Comparison of ENCODE assay signal across 9 cellular contexts in the genomic region with DNA sequence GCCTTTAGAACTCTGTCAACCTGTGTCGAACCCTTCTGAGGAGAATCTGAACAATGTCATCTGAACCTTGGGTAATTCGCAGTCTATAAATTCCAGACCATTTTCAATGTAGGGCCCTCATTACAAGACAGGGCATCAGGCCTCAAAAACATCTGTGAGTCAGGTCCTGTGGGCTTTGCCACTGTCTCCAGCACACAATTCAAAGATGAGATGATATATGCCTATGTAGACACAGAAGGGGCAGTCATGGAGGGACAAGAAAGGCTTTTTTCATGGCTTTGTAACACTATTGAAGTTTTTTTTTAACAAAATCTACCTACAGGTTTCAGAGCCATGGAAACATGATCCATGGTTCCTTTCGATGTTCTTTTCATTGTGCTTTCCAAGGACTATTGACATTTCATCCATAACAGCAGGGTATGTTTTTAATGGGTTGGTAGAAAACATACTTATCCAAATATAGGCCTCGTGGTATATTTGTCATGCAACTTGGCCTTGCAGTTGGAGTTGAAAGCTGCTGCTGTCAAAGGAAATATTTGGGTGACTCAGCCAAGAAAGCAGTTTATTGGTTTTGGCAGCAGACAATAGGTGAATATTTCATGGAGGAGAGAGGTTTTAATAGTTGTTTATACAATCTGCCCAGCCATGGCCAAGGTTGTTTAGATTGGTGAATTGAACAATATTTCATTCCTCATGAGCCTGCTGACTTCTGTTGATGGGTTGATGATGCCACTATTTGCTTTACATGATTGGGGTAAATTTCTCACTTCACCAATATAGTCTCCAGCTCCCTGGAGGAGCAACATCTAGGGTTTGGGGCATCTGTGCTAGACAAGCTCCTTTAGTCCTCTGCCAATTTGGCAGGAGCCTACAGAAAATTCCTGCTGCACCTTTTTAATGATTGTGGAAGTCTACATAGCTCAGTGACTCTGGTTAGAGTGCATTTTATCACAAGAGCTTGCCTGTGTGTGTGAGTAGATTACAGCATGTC.
DNase-seq lines count a peak whose midpoint lies in the region; ATAC-seq and TF ChIP-seq lines count a peak whose summit lies in the region.
"Had no signal": no experiment of that assay in that cellular context is flagged by ENCODE, and none has a peak within 500 bp of the region (broad histone marks: within the 10 kb centered on the region; RNA-seq: fewer than 3 reads in every experiment).

No MANE protein-coding gene starts in this region.

- H3K27ac ChIP-seq in HEK293 (ENCODE audit: extremely low read depth, low read depth, low read length) (peak overlapping the region; percentile 88), RWPE2 (ENCODE audit: poor library complexity, severe bottlenecking) (peak overlapping the region; percentile 52)
- H3K27ac ChIP-seq: cardiac muscle cell had no signal

- POLR2A ChIA-PET in HEK293 (lab: Yijun Ruan, JAX), result interaction anchor here (0.6 kb wide), 1 partner anchor 1122 kb away, joined by 3 read pairs; no protein-coding TSS in a partner anchor

- H3K4me1 ChIP-seq in HEK293 (ENCODE audit: control insufficient read depth, insufficient read depth, low read length) (peaks cover 16% of the 10 kb centered on the region), RWPE2 (ENCODE audit: insufficient read depth, poor library complexity, severe bottlenecking) (peaks cover 23% of the 10 kb centered on the region)

- H3K4me3 ChIP-seq in HEK293 (ENCODE audit: low read depth, low read length) (no peak overlapping the region), RWPE2 (ENCODE audit: severe bottlenecking) (no peak overlapping the region), fibroblast of villous mesenchyme (ENCODE audit: low read depth, low read length) (no peak overlapping the region)
- H3K4me3 ChIP-seq: cardiac muscle cell had no signal

- DNase-seq in RWPE2 (ENCODE audit: low spot score), result no peak
- peak; percentile 77 for DNase-seq in fibroblast of villous mesenchyme (ENCODE audit: low read depth)
- peak; percentile 92 for DNase-seq in stromal cell of bone marrow (ENCODE audit: low read depth)
- no peak for DNase-seq in G401 (ENCODE audit: low spot score)
- no peak for DNase-seq in activated CD4-positive, alpha-beta T cell treated with anti-CD3 and anti-CD28 coated beads for 4 hours
- DNase-seq in T-helper 9 cell, result no peak
- DNase-seq: activated CD4-positive, alpha-beta T cell treated with anti-CD3 and anti-CD28 coated beads for 36 hours had no signal

- H3K9me3 ChIP-seq in HEK293 (ENCODE audit: control insufficient read depth, insufficient read depth, low read depth, low read length) (no peaks in the 10 kb centered on the region), RWPE2 (ENCODE audit: severe bottlenecking) (no peaks in the 10 kb centered on the region)

- no peaks in the 10 kb centered on the region for H3K27me3 ChIP-seq in RWPE2 (ENCODE audit: insufficient read depth, poor library complexity, severe bottlenecking)
- H3K27me3 ChIP-seq: cardiac muscle cell had no signal

- peak; percentile 79 for ATAC-seq in RWPE2 (ENCODE audit: low read depth)
- ATAC-seq: activated CD4-positive, alpha-beta T cell treated with anti-CD3 and anti-CD28 coated beads for 36 hours had no signal

- CTCF ChIA-PET in HEK293 (lab: Yijun Ruan, JAX), result interaction anchor here (0.7 to 1.0 kb wide), 3 partner anchors 8 to 101 kb away, joined by 3 to 5 read pairs (median 3); no protein-coding TSS in a partner anchor

- H3K36me3 ChIP-seq in HEK293 (ENCODE audit: control insufficient read depth in 2 of 2, insufficient read depth in 1 of 2, low read length in 2 of 2) (no peaks in the 10 kb centered on the region), RWPE2 (ENCODE audit: low read depth) (no peaks in the 10 kb centered on the region)
- H3K36me3 ChIP-seq: cardiac muscle cell had no signal

- in situ Hi-C loops in G401 (cut with HindIII; ENCODE audit: low sequenced_read_pairs), result no loop called here

- TF ChIP-seq CTCF in HEK293 (tag by site-specific recombination; IDR thresholded peaks at IDR 0.05) (no peak), RWPE2 (IDR thresholded peaks at IDR 0.05; ENCODE audit: poor library complexity, severe bottlenecking) (no peak), fibroblast of villous mesenchyme (IDR thresholded peaks at IDR 0.05; ENCODE audit: insufficient read depth, low read depth, low read length) (no peak)

TF ChIP-seq in HEK293, 187 proteins besides CTCF, POLR2A, EP300 and RAD21 (continues in another document):
- TF ChIP-seq ZNF501 (tag by site-specific recombination; IDR thresholded peaks at IDR 0.05) (peak; percentile 82), ZNF426 (tag by site-specific recombination; IDR thresholded peaks at IDR 0.05) (no peak), SALL2 (tag by site-specific recombination; IDR thresholded peaks at IDR 0.05; ENCODE audit: borderline replicate concordance) (no peak), ZXDB (tag by site-specific recombination; IDR thresholded peaks at IDR 0.05) (peak; percentile 97), ZBTB49 (tag by site-specific recombination; IDR thresholded peaks at IDR 0.05; ENCODE audit: low read depth) (peak; percentile 74; the same call in 1 of the 2 replicates), ZSCAN18 (tag by site-specific recombination; IDR thresholded peaks at IDR 0.05) (peak; percentile 90), ZNF174 (tag by site-specific recombination; IDR thresholded peaks at IDR 0.05) (peak; percentile 60; the same call in 1 of the 2 replicates), ZNF366 (tag by site-specific recombination; conservative IDR thresholded peaks at IDR 0.05) (peak; percentile 96), ZNF24 (tag by site-specific recombination; IDR thresholded peaks at IDR 0.05) (peak; percentile 98), ZNF544 (tag by site-specific recombination; IDR thresholded peaks at IDR 0.05) (no peak), ZNF350 (tag by site-specific recombination; IDR thresholded peaks at IDR 0.05) (no peak), ZNF114 (tag by site-specific recombination; IDR thresholded peaks at IDR 0.05) (no peak), TCF7L2 (IDR thresholded peaks at IDR 0.05; ENCODE audit: borderline replicate concordance, low read depth, low read length) (no peak), KLF7 (tag by site-specific recombination; IDR thresholded peaks at IDR 0.05; ENCODE audit: borderline replicate concordance) (peak; percentile 95), ZBTB48 (tag by site-specific recombination; IDR thresholded peaks at IDR 0.05) (peak; percentile 67), ZNF354C (tag by site-specific recombination; IDR thresholded peaks at IDR 0.05; ENCODE audit: borderline replicate concordance, low read depth) (no peak), ZNF843 (tag by site-specific recombination; IDR thresholded peaks at IDR 0.05) (peak; percentile 100), YY1 (tag by site-specific recombination; IDR thresholded peaks at IDR 0.05) (peak; percentile 72), ZNF140 (tag by site-specific recombination; IDR thresholded peaks at IDR 0.05) (no peak)
- TF ChIP-seq, protein P1, sequence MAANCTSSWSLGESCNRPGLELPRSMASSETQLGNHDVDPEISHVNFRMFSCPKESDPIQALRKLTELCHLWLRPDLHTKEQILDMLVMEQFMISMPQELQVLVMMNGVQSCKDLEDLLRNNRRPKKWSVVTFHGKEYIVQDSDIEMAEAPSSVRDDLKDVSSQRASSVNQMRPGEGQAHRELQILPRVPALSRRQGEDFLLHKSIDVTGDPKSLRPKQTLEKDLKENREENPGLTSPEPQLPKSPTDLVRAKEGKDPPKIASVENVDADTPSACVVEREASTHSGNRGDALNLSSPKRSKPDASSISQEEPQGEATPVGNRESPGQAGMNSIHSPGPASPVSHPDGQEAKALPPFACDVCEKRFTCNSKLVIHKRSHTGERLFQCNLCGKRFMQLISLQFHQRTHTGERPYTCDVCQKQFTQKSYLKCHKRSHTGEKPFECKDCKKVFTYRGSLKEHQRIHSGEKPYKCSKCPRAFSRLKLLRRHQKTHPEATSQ (tag by site-specific recombination; IDR thresholded peaks at IDR 0.05), result peak; percentile 80; the same call in 1 of the 2 replicates

Comparison
In these comparisons a context has a peak if more than half of its experiments do, and no peak if none do; other contexts are left out.
1. DNase-seq: peak in fibroblast of villous mesenchyme (single experiment) and stromal cell of bone marrow (single experiment); none in RWPE2 (single experiment), G401 (single experiment), activated CD4-positive, alpha-beta T cell treated with anti-CD3 and anti-CD28 coated beads for 4 hours (0 of 2) and T-helper 9 cell (single experiment).